ENCODE assay signal across 1 cellular context in the genomic region with DNA sequence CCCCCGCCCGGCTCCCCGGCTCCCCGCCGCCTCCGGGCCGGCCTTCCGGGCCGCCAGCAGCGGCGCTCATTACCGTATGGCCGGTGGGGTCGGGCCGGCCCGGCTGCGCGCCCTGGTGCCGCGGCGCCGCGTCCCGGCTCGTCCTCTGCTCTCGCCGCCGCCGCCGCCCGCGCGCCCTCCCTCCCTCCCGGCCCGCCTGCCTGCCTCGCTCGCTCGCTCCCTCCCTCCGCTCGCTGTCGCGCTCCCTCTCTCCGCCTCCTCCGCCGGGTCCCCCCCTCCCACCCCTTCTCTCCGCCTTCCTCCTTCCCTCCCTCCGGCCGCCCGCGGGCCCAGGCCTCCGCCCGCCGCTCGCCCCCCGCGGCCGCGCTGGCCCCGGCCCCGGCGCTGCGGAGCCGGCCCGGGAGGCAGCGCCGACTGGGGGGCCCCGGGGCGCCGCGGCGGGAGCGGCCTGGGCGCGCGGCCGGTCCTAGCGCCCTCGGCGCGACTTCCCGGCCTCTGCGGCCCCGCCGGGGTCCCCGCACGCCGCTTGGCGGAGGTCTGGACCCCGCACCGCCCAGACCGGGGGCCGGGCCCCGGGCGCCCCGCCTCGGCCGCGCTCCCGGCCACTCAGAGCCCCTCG.
TF ChIP-seq lines count a peak whose summit lies in the region.

A gene (minus strand): TSS at position 173 of the 619 bp plus-strand sequence. CDS start 27,941 bp downstream, outside the sequence.

TF ChIP-seq in GM23338, 12 proteins besides CTCF, POLR2A, EP300 and RAD21 (continued from another document):
- TF ChIP-seq, protein P1, sequence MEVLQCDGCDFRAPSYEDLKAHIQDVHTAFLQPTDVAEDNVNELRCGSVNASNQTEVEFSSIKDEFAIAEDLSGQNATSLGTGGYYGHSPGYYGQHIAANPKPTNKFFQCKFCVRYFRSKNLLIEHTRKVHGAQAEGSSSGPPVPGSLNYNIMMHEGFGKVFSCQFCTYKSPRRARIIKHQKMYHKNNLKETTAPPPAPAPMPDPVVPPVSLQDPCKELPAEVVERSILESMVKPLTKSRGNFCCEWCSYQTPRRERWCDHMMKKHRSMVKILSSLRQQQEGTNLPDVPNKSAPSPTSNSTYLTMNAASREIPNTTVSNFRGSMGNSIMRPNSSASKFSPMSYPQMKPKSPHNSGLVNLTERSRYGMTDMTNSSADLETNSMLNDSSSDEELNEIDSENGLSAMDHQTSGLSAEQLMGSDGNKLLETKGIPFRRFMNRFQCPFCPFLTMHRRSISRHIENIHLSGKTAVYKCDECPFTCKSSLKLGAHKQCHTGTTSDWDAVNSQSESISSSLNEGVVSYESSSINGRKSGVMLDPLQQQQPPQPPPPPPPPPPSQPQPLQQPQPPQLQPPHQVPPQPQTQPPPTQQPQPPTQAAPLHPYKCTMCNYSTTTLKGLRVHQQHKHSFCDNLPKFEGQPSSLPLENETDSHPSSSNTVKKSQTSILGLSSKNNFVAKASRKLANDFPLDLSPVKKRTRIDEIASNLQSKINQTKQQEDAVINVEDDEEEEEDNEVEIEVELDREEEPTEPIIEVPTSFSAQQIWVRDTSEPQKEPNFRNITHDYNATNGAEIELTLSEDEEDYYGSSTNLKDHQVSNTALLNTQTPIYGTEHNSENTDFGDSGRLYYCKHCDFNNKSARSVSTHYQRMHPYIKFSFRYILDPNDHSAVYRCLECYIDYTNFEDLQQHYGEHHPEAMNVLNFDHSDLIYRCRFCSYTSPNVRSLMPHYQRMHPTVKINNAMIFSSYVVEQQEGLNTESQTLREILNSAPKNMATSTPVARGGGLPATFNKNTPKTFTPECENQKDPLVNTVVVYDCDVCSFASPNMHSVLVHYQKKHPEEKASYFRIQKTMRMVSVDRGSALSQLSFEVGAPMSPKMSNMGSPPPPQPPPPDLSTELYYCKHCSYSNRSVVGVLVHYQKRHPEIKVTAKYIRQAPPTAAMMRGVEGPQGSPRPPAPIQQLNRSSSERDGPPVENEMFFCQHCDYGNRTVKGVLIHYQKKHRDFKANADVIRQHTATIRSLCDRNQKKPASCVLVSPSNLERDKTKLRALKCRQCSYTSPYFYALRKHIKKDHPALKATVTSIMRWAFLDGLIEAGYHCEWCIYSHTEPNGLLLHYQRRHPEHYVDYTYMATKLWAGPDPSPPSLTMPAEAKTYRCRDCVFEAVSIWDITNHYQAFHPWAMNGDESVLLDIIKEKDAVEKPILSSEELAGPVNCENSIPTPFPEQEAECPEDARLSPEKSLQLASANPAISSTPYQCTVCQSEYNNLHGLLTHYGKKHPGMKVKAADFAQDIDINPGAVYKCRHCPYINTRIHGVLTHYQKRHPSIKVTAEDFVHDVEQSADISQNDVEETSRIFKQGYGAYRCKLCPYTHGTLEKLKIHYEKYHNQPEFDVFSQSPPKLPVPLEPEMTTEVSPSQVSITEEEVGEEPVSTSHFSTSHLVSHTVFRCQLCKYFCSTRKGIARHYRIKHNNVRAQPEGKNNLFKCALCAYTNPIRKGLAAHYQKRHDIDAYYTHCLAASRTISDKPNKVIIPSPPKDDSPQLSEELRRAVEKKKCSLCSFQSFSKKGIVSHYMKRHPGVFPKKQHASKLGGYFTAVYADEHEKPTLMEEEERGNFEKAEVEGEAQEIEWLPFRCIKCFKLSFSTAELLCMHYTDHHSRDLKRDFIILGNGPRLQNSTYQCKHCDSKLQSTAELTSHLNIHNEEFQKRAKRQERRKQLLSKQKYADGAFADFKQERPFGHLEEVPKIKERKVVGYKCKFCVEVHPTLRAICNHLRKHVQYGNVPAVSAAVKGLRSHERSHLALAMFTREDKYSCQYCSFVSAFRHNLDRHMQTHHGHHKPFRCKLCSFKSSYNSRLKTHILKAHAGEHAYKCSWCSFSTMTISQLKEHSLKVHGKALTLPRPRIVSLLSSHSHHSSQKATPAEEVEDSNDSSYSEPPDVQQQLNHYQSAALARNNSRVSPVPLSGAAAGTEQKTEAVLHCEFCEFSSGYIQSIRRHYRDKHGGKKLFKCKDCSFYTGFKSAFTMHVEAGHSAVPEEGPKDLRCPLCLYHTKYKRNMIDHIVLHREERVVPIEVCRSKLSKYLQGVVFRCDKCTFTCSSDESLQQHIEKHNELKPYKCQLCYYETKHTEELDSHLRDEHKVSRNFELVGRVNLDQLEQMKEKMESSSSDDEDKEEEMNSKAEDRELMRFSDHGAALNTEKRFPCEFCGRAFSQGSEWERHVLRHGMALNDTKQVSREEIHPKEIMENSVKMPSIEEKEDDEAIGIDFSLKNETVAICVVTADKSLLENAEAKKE (CRISPR knock-in tag; IDR thresholded peaks at IDR 0.05), result no peak
- TF ChIP-seq STAT1 (IDR thresholded peaks at IDR 0.05; ENCODE audit: unreplicated experiment), result no peak
- TF ChIP-seq POLR2AphosphoS5 (IDR thresholded peaks at IDR 0.05; ENCODE audit: low read depth), result no peak
- no peak for TF ChIP-seq CREB1 (CRISPR knock-in tag; IDR thresholded peaks at IDR 0.05; ENCODE audit: low read depth)
- TF ChIP-seq JUNB (IDR thresholded peaks at IDR 0.05; ENCODE audit: unreplicated experiment), result no peak
